In genomic region chr1:41954533-41954944, GRCh38 we compare ENCODE assay signal across 12 cellular contexts. TPM values are rescaled to one million over a fixed set of nuclear protein-coding genes. Genes with fewer than 3 reads are reported as not detected.
DNase-seq lines count a peak whose midpoint lies in the region; ATAC-seq, FAIRE-seq and TF ChIP-seq lines count a peak whose summit lies in the region.
"Had no signal": no experiment of that assay in that cellular context is flagged by ENCODE, and none has a peak within 500 bp of the region (broad histone marks: within the 10 kb centered on the region; RNA-seq: fewer than 3 reads in every experiment).

No MANE protein-coding gene starts in this region.

- H4K20me1 ChIP-seq in astrocyte (ENCODE audit: insufficient read depth, low read length): no peaks in the 10 kb centered on the region

- H3K9me3 ChIP-seq in HUES64 (ENCODE audit: insufficient read depth, low read depth, low read length): peaks cover 6% of the 10 kb centered on the region; the same call in 1 of the 2 replicates
- no peaks in the 10 kb centered on the region for H3K9me3 ChIP-seq in astrocyte (ENCODE audit: insufficient read depth, low read depth, low read length)
- H3K9me3 ChIP-seq: neutrophil had no signal

- ATAC-seq in HG02938 (IDR thresholded peaks at IDR 0.05; ENCODE audit: unreplicated experiment) (no peak), GM21619 (IDR thresholded peaks at IDR 0.05; ENCODE audit: unreplicated experiment) (no peak)
- ATAC-seq: K562 had no signal

- WGBS in HUES64: 77% methylated on average over 6 of the region's 6 CpGs

- DNase-seq in AG09309 (ENCODE audit: low read depth) (peak; percentile 49), astrocyte (ENCODE audit: low read depth) (peak; percentile 95), islet precursor cell (peak; percentile 63), DMS53 (lab: John Stamatoyannopoulos, UW) (no peak), NCI-H446 (lab: John Stamatoyannopoulos, UW) (no peak)
- DNase-seq: activated CD4-positive, alpha-beta T cell treated with anti-CD3 and anti-CD28 coated beads for 4 hours had no signal

- H3K79me2 ChIP-seq in astrocyte (ENCODE audit: insufficient read depth, low read length): peaks cover 28% of the 10 kb centered on the region

- H3K27ac Mint-ChIP-seq in astrocyte (ENCODE audit: unreplicated experiment): peak overlapping the region; percentile 78

- H3K27ac ChIP-seq in HUES64 (ENCODE audit: low read depth, low read length) (peak overlapping the region; percentile 48; the same call in 1 of the 2 replicates), astrocyte (ENCODE audit: low read depth, low read length) (peak overlapping the region; percentile 96)
- H3K27ac ChIP-seq: C4-2B, neutrophil had no signal

- peaks cover 34% of the 10 kb centered on the region for H3K4me1 Mint-ChIP-seq in astrocyte (ENCODE audit: low read depth, unreplicated experiment)

- H3K4me3 ChIP-seq in AG09309 (ENCODE audit: control insufficient read depth, low read depth, low read length) (no peak overlapping the region), HUES64 (ENCODE audit: low read length) (no peak overlapping the region), astrocyte (ENCODE audit: insufficient read depth, low read depth, low read length) (peak overlapping the region; percentile 2)
- H3K4me3 ChIP-seq: K562 had no signal

- H3K36me3 ChIP-seq in HUES64 (ENCODE audit: insufficient read depth, low read length) (no peaks in the 10 kb centered on the region), astrocyte (ENCODE audit: insufficient read depth, low read length) (no peaks in the 10 kb centered on the region)
- H3K36me3 ChIP-seq: neutrophil had no signal

- peaks cover 1% of the 10 kb centered on the region for H3K9me3 Mint-ChIP-seq in astrocyte (ENCODE audit: unreplicated experiment)

- H3K27me3 Mint-ChIP-seq in astrocyte (ENCODE audit: low read depth, unreplicated experiment): no peaks in the 10 kb centered on the region

- peak overlapping the region; percentile 80 for H3K4me2 ChIP-seq in astrocyte (ENCODE audit: low read length)

- H3K4me1 ChIP-seq in HUES64 (ENCODE audit: insufficient read depth, low read length) (peaks cover 33% of the 10 kb centered on the region), astrocyte (ENCODE audit: insufficient read depth, low read length) (peaks cover 53% of the 10 kb centered on the region)

- H3K27me3 ChIP-seq in HUES64 (ENCODE audit: insufficient read depth, low read length) (no peaks in the 10 kb centered on the region), astrocyte (ENCODE audit: insufficient read depth, low read length) (no peaks in the 10 kb centered on the region)
- H3K27me3 ChIP-seq: neutrophil had no signal

- TF ChIP-seq CTCF in AG09309 (IDR thresholded peaks at IDR 0.05; ENCODE audit: control insufficient read depth, insufficient read depth, low read depth, low read length, missing control alignments): no peak
- no peak for TF ChIP-seq CTCF in astrocyte (IDR thresholded peaks at IDR 0.05; ENCODE audit: insufficient read depth, low read depth, low read length)

- H3K4me3 Mint-ChIP-seq in astrocyte (ENCODE audit: unreplicated experiment): peak overlapping the region; percentile 3

- H3K9ac ChIP-seq in HUES64 (ENCODE audit: low read depth, low read length): no peak overlapping the region
- H3K9ac ChIP-seq in astrocyte (ENCODE audit: low read length): peak overlapping the region; percentile 82

- FAIRE-seq in astrocyte (lab: Jason Lieb, UNC): peak; percentile 20
- FAIRE-seq: K562 had no signal

- H2AFZ ChIP-seq in astrocyte (ENCODE audit: low read depth, low read length): no peak overlapping the region

- H3K36me3 Mint-ChIP-seq in astrocyte (ENCODE audit: low read depth, unreplicated experiment): no peaks in the 10 kb centered on the region

RNA-seq across cellular contexts. Expression of gene HIVEP3, which starts 35.8 kb away (rescaled TPM):
- polyA plus RNA-seq in HUES64 (2013, experiment 1 of 2): 0.40 TPM
- polyA plus RNA-seq in HUES64 (2013, experiment 2 of 2): 0.38 TPM
- 8.9 and 9.4 TPM in 2 replicates for total RNA-seq in astrocyte

Comparison
In these comparisons a context has a peak if more than half of its experiments do, and no peak if none do; other contexts are left out.
1. DNase-seq: peak in AG09309 (single experiment), astrocyte (single experiment) and islet precursor cell (single experiment); none in DMS53 (single experiment) and NCI-H446 (0 of 2).